21 cellular contexts compared by ENCODE assay signal in the genomic region with DNA sequence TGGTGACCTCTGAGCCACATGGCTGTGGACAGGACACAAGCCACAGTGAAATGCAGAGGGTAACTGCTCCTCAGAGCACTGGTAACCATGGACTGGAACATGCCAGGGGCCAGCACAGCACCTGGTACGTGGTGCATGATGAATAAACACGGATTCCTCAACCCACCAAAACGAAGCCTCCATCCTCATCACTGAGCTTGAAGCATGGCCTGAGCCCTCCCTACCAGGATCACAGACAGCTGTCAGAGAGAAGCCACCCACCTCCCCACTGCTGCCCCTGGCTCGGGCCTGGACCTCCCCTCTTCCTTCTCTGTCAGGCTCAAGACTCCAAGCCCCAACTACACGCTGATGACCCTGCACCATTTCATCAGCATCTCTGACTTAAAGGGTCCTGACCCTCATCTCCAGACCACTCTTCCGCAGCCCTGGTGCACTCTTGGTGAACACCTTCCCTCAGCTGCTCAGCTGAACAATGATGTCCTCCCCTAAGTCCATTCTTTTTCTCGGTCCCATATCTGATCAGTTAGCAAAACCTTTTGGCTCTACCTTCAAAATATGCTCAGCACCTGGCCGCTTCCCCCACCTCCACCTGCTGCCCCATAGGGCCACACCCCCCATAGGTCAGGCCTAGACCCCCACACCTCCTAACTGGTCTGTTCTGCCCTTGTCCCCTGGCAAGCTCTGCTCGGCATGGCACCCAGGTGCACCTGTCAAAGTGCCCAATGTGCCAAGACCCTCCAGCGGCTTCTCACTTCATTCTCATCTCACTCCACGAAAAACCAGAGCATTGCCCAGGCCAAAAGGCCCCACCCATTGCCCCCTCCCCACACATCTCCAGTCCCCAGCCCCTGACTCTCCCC.
DNase-seq lines count a peak whose midpoint lies in the region; ATAC-seq, FAIRE-seq and TF ChIP-seq lines count a peak whose summit lies in the region.
"Had no signal": no experiment of that assay in that cellular context is flagged by ENCODE, and none has a peak within 500 bp of the region (broad histone marks: within the 10 kb centered on the region; RNA-seq: fewer than 3 reads in every experiment).

No MANE protein-coding gene starts in this region.

- no peak for TF ChIP-seq CTCF in kidney (IDR thresholded peaks at IDR 0.05; ENCODE audit: borderline replicate concordance, extremely low read depth, insufficient read depth)
- no peak for TF ChIP-seq CTCF in tibial artery (IDR thresholded peaks at IDR 0.05)

- DNase-seq in cardiac septum (ENCODE audit: low spot score) (peak; percentile 43), Right ventricle myocardium superior (no peak), GM19239 (ENCODE audit: insufficient read length, low spot score) (peak; percentile 8), kidney (peak; percentile 52), tibial artery (peak; percentile 13 to 50), NCI-H526 (lab: John Stamatoyannopoulos, UW) (no peak), T-helper 1 cell (no peak)
- DNase-seq in activated CD4-positive, alpha-beta T cell treated with anti-CD3 and anti-CD28 coated beads for 1 hour, result no peak
- DNase-seq: activated CD4-positive, alpha-beta T cell treated with anti-CD3 and anti-CD28 coated beads, Interleukin-2, amount 10 ng/mL, durations not matched to agents 24 days and 14 days; activated gamma-delta T cell treated with Interleukin-2 at 50 U/mL for 16 hours; CD4-positive, CD25-positive, alpha-beta regulatory T cell; DMS79; endodermal cell; Karpas-422; left colon; naive thymus-derived CD8-positive, alpha-beta T cell; NCI-H187 treated with DMSO at 0.1 percent for 48 hours; NCI-H226; OCI-M1; uterus had no signal

- no peak overlapping the region for H3K9ac ChIP-seq in kidney (ENCODE audit: low read length in 2 of 2)

- no peaks in the 10 kb centered on the region for H3K4me1 ChIP-seq in kidney (ENCODE audit: control insufficient read depth in 1 of 2, insufficient read depth in 1 of 2, low read depth in 1 of 2, low read length in 2 of 2)
- H3K4me1 ChIP-seq in tibial artery, result no peaks in the 10 kb centered on the region
- H3K4me1 ChIP-seq: uterus had no signal

- ATAC-seq in Right ventricle myocardium superior (ENCODE audit: poor library complexity), result no peak
- ATAC-seq: left colon; naive thymus-derived CD8-positive, alpha-beta T cell had no signal

- H3K36me3 ChIP-seq in kidney (ENCODE audit: control insufficient read depth in 1 of 2, insufficient read depth in 2 of 2, low read length in 2 of 2), result no peaks in the 10 kb centered on the region
- H3K36me3 ChIP-seq in tibial artery, result peaks cover 0 to 5% (median 0%) of the 10 kb centered on the region in 3 donors
- H3K36me3 ChIP-seq: uterus had no signal

- H3K9me3 ChIP-seq in kidney (ENCODE audit: control insufficient read depth in 1 of 2, low read length in 2 of 2) (no peaks in the 10 kb centered on the region), tibial artery (no peaks in the 10 kb centered on the region)
- H3K9me3 ChIP-seq: uterus had no signal

- H3K4me3 ChIP-seq in kidney (ENCODE audit: low read length in 2 of 2) (no peak overlapping the region), tibial artery (no peak overlapping the region)
- H3K4me3 ChIP-seq: uterus had no signal

- intact Hi-C loops in cardiac septum (cut with DNase I) (no loop called here), Right ventricle myocardium superior (cut with DNase I) (no loop called here), kidney (cut with DNase I) (no loop called here), tibial artery (cut with DNase I; ENCODE audit: low total_unique reads) (no loop called here)

- H3K27ac ChIP-seq in kidney (ENCODE audit: low read depth in 2 of 2, low read length in 2 of 2), result no peak overlapping the region
- no peak overlapping the region for H3K27ac ChIP-seq in tibial artery
- H3K27ac ChIP-seq: uterus had no signal

- H3K27me3 ChIP-seq in tibial artery, result no peaks in the 10 kb centered on the region
- H3K27me3 ChIP-seq: uterus had no signal

- FAIRE-seq in GM19239 (lab: Jason Lieb, UNC), result no peak
- no peak for FAIRE-seq in kidney (lab: Jason Lieb, UNC)
- FAIRE-seq: TTC549 had no signal

Comparison
In these comparisons a context has a peak if more than half of its experiments do, and no peak if none do; other contexts are left out.
1. DNase-seq: peak in cardiac septum (single experiment), GM19239 (single experiment), kidney (single experiment) and tibial artery (2 of 2); none in Right ventricle myocardium superior (single experiment), activated CD4-positive, alpha-beta T cell treated with anti-CD3 and anti-CD28 coated beads for 1 hour (single experiment), NCI-H526 (0 of 2) and T-helper 1 cell (0 of 5).